13 cellular contexts compared by ENCODE assay signal in the genomic region with DNA sequence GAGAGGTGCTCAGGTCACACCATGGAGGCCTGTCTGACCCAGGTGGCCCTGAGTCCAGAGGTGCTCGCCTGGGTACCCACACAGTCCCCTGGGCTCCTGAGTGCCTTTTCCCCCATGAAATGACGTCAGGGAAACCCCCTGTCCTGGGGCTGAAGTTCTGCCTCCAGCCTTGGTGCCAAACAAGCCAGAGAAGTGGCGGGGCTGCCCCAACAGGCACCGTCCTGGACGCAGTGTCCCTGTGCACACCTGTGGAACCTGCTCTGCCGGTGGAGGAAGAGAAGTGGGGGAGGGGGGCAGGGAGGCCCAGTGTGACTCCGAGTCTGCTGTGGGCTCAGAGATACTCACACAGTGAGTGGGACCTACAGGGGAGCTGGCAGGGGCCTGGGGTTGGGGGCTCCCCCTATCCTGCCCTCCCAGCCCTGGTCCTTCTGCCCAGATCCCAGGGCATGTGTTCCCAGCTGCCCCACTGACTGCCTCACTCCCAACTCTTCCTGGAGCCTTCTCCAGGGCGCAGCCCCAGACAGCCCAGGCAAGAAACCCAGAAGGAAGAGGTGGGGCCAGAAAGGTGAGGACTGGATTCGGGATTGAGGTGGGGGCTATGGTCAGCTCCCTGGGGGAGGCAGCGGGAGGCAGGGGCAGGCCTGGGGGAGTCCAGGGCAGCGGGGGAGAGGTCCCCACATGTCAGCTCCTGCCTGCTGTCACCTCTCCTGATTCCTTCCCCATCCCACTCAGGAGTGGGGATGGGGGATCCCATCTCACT. TPM values are rescaled to one million over a fixed set of nuclear protein-coding genes. Genes with fewer than 3 reads are reported as not detected.
DNase-seq lines count a peak whose midpoint lies in the region; ATAC-seq, FAIRE-seq and TF ChIP-seq lines count a peak whose summit lies in the region.
"Had no signal": no experiment of that assay in that cellular context is flagged by ENCODE, and none has a peak within 500 bp of the region (broad histone marks: within the 10 kb centered on the region; RNA-seq: fewer than 3 reads in every experiment).

No MANE protein-coding gene starts in this region.

- H4K20me1 ChIP-seq in keratinocyte (ENCODE audit: control insufficient read depth, extremely low read depth, insufficient read depth, low read length), result no peaks in the 10 kb centered on the region

- H3K9me1 ChIP-seq in keratinocyte (ENCODE audit: control insufficient read depth, extremely low read depth, insufficient read depth, low read length), result peaks cover 6% of the 10 kb centered on the region

- H3K9ac ChIP-seq in keratinocyte (ENCODE audit: control insufficient read depth, extremely low read depth, insufficient read depth, low read length) (peak overlapping the region; percentile 76), skeletal muscle tissue (ENCODE audit: low read depth in 1 of 3, low read length in 3 of 3) (peak overlapping the region in 2 of 3 donors; percentile 11 to 74)

- H3K4me1 ChIP-seq in keratinocyte (ENCODE audit: control insufficient read depth, extremely low read depth, insufficient read depth, low read length) (peaks cover 66% of the 10 kb centered on the region), skeletal muscle tissue (ENCODE audit: control insufficient read depth in 3 of 3, insufficient read depth in 3 of 3, low read length in 3 of 3) (peaks cover 43 to 65% (median 60%) of the 10 kb centered on the region in 3 donors)

- H3K4me3 ChIP-seq in WERI-Rb-1 (ENCODE audit: low read depth, low read length), result no peak overlapping the region
- H3K4me3 ChIP-seq in keratinocyte (ENCODE audit: control insufficient read depth in 2 of 3, extremely low read depth in 1 of 3, insufficient read depth in 2 of 3, low read depth in 1 of 3, low read length in 3 of 3), result peak overlapping the region; percentile 14 to 55 (median 48)
- H3K4me3 ChIP-seq in skeletal muscle tissue (ENCODE audit: low read length in 3 of 3), result peak overlapping the region in 2 of 3 donors; percentile 60 to 62

- H3K27ac ChIP-seq in WERI-Rb-1, result peak overlapping the region; percentile 59
- H3K27ac ChIP-seq in keratinocyte (ENCODE audit: control insufficient read depth, insufficient read depth, low read length), result peak overlapping the region; percentile 88
- H3K27ac ChIP-seq in skeletal muscle tissue (ENCODE audit: low read depth, low read length), result peak overlapping the region; percentile 64
- H3K27ac ChIP-seq: HL-60 had no signal

- TF ChIP-seq CTCF in WERI-Rb-1 (IDR thresholded peaks at IDR 0.05; ENCODE audit: low read depth, low read length), result no peak
- no peak for TF ChIP-seq CTCF in keratinocyte (optimal IDR thresholded peaks at IDR 0.05 in 1 of 3, IDR thresholded peaks at IDR 0.05 in 1 of 3, conservative IDR thresholded peaks at IDR 0.05 in 1 of 3; ENCODE audit: extremely low read depth in 1 of 3, insufficient read depth in 2 of 3, low read length in 3 of 3)

- H3K27me3 ChIP-seq in WERI-Rb-1 (ENCODE audit: insufficient read depth, low read depth, severe bottlenecking) (no peaks in the 10 kb centered on the region), keratinocyte (ENCODE audit: control insufficient read depth, extremely low read depth, insufficient read depth, low read length) (no peaks in the 10 kb centered on the region), skeletal muscle tissue (ENCODE audit: control insufficient read depth in 3 of 3, insufficient read depth in 3 of 3, low read length in 3 of 3) (no peaks in the 10 kb centered on the region)

- H3K9me3 ChIP-seq in WERI-Rb-1 (ENCODE audit: severe bottlenecking) (no peaks in the 10 kb centered on the region), keratinocyte (ENCODE audit: control insufficient read depth, low read depth, low read length) (no peaks in the 10 kb centered on the region), skeletal muscle tissue (ENCODE audit: control insufficient read depth in 3 of 3, low read length in 3 of 3) (no peaks in the 10 kb centered on the region)

- no peak overlapping the region for H2AFZ ChIP-seq in keratinocyte (ENCODE audit: control insufficient read depth, low read length)

- DNase-seq in ELF-1 (ENCODE audit: low read depth, low spot score) (peak; percentile 71), WERI-Rb-1 (no peak), keratinocyte (ENCODE audit: low read depth, low spot score) (peak; percentile 69)
- DNase-seq in stimulated activated CD4-positive, alpha-beta T cell treated with anti-CD3 and anti-CD28 coated beads, Interleukin-4, amount 100 ng/mL, for 4 hours, result no peak
- DNase-seq: activated T-cell treated with anti-CD3 and anti-CD28 coated beads, Interleukin-2, amount 50 U/mL, for 48 hours; CD4-positive, alpha-beta memory T cell; stimulated activated CD4-positive, alpha-beta T cell treated with anti-CD3 and anti-CD28 coated beads, Interleukin-12 subunit alpha, Interleukin-12 subunit beta, amount 100 ng/mL, for 4 hours had no signal

- peaks cover 74% of the 10 kb centered on the region for H3K79me2 ChIP-seq in keratinocyte (ENCODE audit: control insufficient read depth, insufficient read depth, low read length)

- FAIRE-seq in keratinocyte (lab: Jason Lieb, UNC), result peak; percentile 73
- FAIRE-seq: colon had no signal

- dilution Hi-C loops in keratinocyte (cut with MboI; ENCODE audit: extremely low pct_ligation_motif_present, low sequenced_read_pairs), result no loop called here

- H3K4me2 ChIP-seq in keratinocyte (ENCODE audit: control insufficient read depth, extremely low read depth, insufficient read depth, low read depth, low read length), result peak overlapping the region; percentile 82

- ATAC-seq in HG03442 (IDR thresholded peaks at IDR 0.05; ENCODE audit: unreplicated experiment), result no peak
- no peak for ATAC-seq in HG02588 (IDR thresholded peaks at IDR 0.05; ENCODE audit: unreplicated experiment)
- ATAC-seq in HG02885 (IDR thresholded peaks at IDR 0.05; ENCODE audit: poor library complexity, unreplicated experiment), result no peak

- H3K36me3 ChIP-seq in WERI-Rb-1, result peaks cover 28% of the 10 kb centered on the region
- H3K36me3 ChIP-seq in keratinocyte (ENCODE audit: control insufficient read depth in 2 of 2, extremely low read depth in 1 of 2, insufficient read depth in 2 of 2, low read length in 2 of 2), result peaks cover 0 to 8% of the 10 kb centered on the region in 2 experiments
- H3K36me3 ChIP-seq in skeletal muscle tissue (ENCODE audit: control insufficient read depth in 3 of 3, insufficient read depth in 3 of 3, low read length in 3 of 3), result no peaks in the 10 kb centered on the region

RNA-seq across cellular contexts. Expression of a gene that starts 24.8 kb away (rescaled TPM):
- 13.2 to 20.5 TPM (median 13.9 TPM) in 3 replicates for polyA plus RNA-seq in keratinocyte
- 11.3 TPM for polyA plus RNA-seq in keratinocyte (2011; ENCODE audit: low read depth)
- polyA plus RNA-seq in keratinocyte (2011; cell fraction: cytosol; rRNA removed), result 11.4 and 22.7 TPM in 2 replicates
- polyA plus RNA-seq in keratinocyte (2011; cell fraction: nucleus; rRNA removed), result 18.7 and 22.5 TPM in 2 replicates
- polyA plus RNA-seq in keratinocyte (2012; ENCODE audit: low replicate concordance), result 18.3 and 33.3 TPM in 2 replicates
- polyA minus RNA-seq in keratinocyte, result 21.5 to 37.0 TPM (median 30.4 TPM) in 3 replicates
- polyA minus RNA-seq in keratinocyte (2011; cell fraction: cytosol; rRNA and poly(A)+ RNA removed), result 44.9 TPM
- 14.4 and 18.8 TPM in 2 replicates for polyA minus RNA-seq in keratinocyte (2011; cell fraction: nucleus; rRNA and poly(A)+ RNA removed)
- total RNA-seq in skeletal muscle tissue, result 1.6 TPM

Comparison
In these comparisons a context has a peak if more than half of its experiments do, and no peak if none do; other contexts are left out.
1. DNase-seq: peak in ELF-1 (single experiment) and keratinocyte (single experiment); none in WERI-Rb-1 (single experiment) and stimulated activated CD4-positive, alpha-beta T cell treated with anti-CD3 and anti-CD28 coated beads, Interleukin-4, amount 100 ng/mL, for 4 hours (0 of 2).
2. Peak in every context shown above with its lines, with median percentiles within 50 percentile points of each other: H3K27ac ChIP-seq.